In the genomic region with DNA sequence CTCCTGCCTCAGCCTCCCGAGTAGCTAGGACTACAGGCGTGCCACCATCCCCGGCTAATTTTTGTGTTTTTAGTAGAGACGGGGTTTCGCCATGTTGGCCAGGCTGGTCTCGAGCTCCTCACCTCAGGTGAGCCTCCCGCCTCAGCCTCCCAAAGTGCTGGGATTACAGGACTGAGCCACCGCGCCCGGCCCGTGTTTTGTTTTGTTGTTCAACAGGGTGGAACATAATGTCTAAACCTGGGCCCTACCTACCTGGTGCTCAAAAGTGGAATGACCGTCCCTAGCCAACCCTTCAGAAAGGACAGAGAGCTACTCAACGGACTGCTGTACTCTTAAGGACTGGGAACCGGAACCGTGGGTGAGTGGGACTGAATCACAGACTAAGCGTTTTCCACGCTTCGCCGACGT, we compare ENCODE assay signal across 8 cellular contexts. TPM values are rescaled to one million over a fixed set of nuclear protein-coding genes. Genes with fewer than 3 reads are reported as not detected.
DNase-seq lines count a peak whose midpoint lies in the region; FAIRE-seq and TF ChIP-seq lines count a peak whose summit lies in the region.

No MANE protein-coding gene starts in this region.

- FAIRE-seq in D721Med (lab: Jason Lieb, UNC), result no peak

- 0 out of 2 replicates have a peak, but pooled peaks cover 9% of the 10 kb centered on the region for H4K20me1 ChIP-seq in PC-9 (ENCODE audit: insufficient read depth)

- H3K4me3 ChIP-seq in GM08714 (ENCODE audit: low read length) (peak overlapping the region; percentile 51; the same call in 1 of the 2 replicates), PC-9 (peak overlapping the region; percentile 94), epithelial cell of proximal tubule (ENCODE audit: low read depth, low read length) (peak overlapping the region; percentile 97), ovary (peak overlapping the region; percentile 37)

- peaks cover 42% of the 10 kb centered on the region for H3K79me2 ChIP-seq in PC-9 (ENCODE audit: low read depth)

- POLR2A ChIA-PET in PC-9 (lab: Charles Lee; ENCODE audit: unreplicated experiment), result interaction anchor here (0.5 to 1.5 kb wide), 5 partner anchors 15 to 197 kb away, joined by 3 to 18 read pairs (median 4); a partner anchor contains a TSS

- TF ChIP-seq CTCF in PC-9 (conservative IDR thresholded peaks at IDR 0.05) (no peak), epithelial cell of proximal tubule (conservative IDR thresholded peaks at IDR 0.05; ENCODE audit: low read depth, low read length) (no peak), ovary (IDR thresholded peaks at IDR 0.05) (no peak), D721Med (IDR thresholded peaks at IDR 0.05; ENCODE audit: insufficient read depth, missing control alignments) (no peak)

- CTCF ChIA-PET in PC-9 (lab: Charles Lee), result interaction anchor here (0.6 to 1.6 kb wide), 3 partner anchors 26 to 60 kb away, joined by 3 to 7 read pairs (median 4); a partner anchor contains a TSS

- peaks cover 10% of the 10 kb centered on the region for H3F3A ChIP-seq in PC-9 (ENCODE audit: insufficient read depth, low read depth)

- H3K9me2 ChIP-seq in PC-9 (ENCODE audit: insufficient read depth), result no peaks in the 10 kb centered on the region

- intact Hi-C loops in PC-9 (cut with micrococcal nuclease; ENCODE audit: unreplicated experiment), result loop anchor here (1.0 kb wide), 3 partner anchors 16 to 89 kb away; no protein-coding TSS in a partner anchor
- intact Hi-C loops in ovary (cut with DNase I), result loop anchor here in 2 of 4 donors (2.0 to 10.0 kb wide), 3 partner anchors 25 to 65 kb away; a partner anchor contains a TSS

- BruUV-seq in PC-9 (replicated peaks; lab: Mats Ljungman, UMichigan), result TSS peak; percentile 90

- peak in 1 of 2 experiments; percentile 27 for DNase-seq in PC-9
- DNase-seq in epithelial cell of proximal tubule (ENCODE audit: low read depth), result no peak
- DNase-seq in ovary, result peak in 3 of 5 donors; percentile 29 to 49 (median 40)
- DNase-seq in central memory CD4-positive, alpha-beta T cell, result no peak
- no peak for DNase-seq in DMS114 treated with DMSO at 0.1 percent for 48 hours (lab: John Stamatoyannopoulos, UW; ENCODE audit: unreplicated experiment)
- no peak for DNase-seq in NCI-H1092 (lab: John Stamatoyannopoulos, UW)
- DNase-seq in D721Med (ENCODE audit: insufficient read length, low spot score), result no peak

- H3K4me1 ChIP-seq in PC-9 (replicated peaks; ENCODE audit: insufficient read depth), result peaks cover 19% of the 10 kb centered on the region
- peaks cover 14% of the 10 kb centered on the region for H3K4me1 ChIP-seq in ovary (ENCODE audit: insufficient read depth)

- H3K27ac ChIP-seq in PC-9 (no peak overlapping the region), ovary (peak overlapping the region; percentile 44 to 78)

- 50 to 58% (median 57%) methylated on average over 20 of the region's 20 CpGs for WGBS in ovary, 3 donors

- no peaks in the 10 kb centered on the region for H3K36me3 ChIP-seq in PC-9 (ENCODE audit: low read depth)
- no peaks in the 10 kb centered on the region for H3K36me3 ChIP-seq in ovary

- H3K9me3 ChIP-seq in PC-9 (ENCODE audit: insufficient read depth, low read depth), result no peaks in the 10 kb centered on the region
- H3K9me3 ChIP-seq in ovary, result no peaks in the 10 kb centered on the region

- H3K27me3 ChIP-seq in PC-9 (ENCODE audit: insufficient read depth, low read depth) (no peaks in the 10 kb centered on the region), ovary (no peaks in the 10 kb centered on the region)

- no peak for TF ChIP-seq POLR2A in ovary (IDR thresholded peaks at IDR 0.05)

- no peak for TF ChIP-seq EP300 in ovary (IDR thresholded peaks at IDR 0.05)

- peak overlapping the region; percentile 98 for H2AFZ ChIP-seq in PC-9

- peak overlapping the region; percentile 94 for H3K4me2 ChIP-seq in PC-9

RNA-seq across cellular contexts. Expression of a gene that starts 0.8 kb away (rescaled TPM):
- total RNA-seq in PC-9 (2021) (179 and 195 TPM in 2 replicates), epithelial cell of proximal tubule (105 and 118 TPM in 2 replicates), ovary (10 to 100 TPM; 15.9 to 31.0 (median 20.7) TPM)
- 10 to 100 TPM; 14.4 to 30.6 TPM for polyA plus RNA-seq in ovary

RNA-seq across cellular contexts. Expression of a gene that starts 11.7 kb away (rescaled TPM):
- 0.13 and 0.26 TPM in 2 replicates for total RNA-seq in PC-9 (2021)
- not detected in 2 replicates for total RNA-seq in epithelial cell of proximal tubule
- under 1 TPM in 3 of 7 donors, not detected in 4; 0.07 to 0.48 (median 0.15) TPM for total RNA-seq in ovary
- polyA plus RNA-seq in ovary, result not detected

RNA-seq across cellular contexts. Expression of a gene that starts 16.6 kb away (rescaled TPM):
- total RNA-seq in PC-9 (2021) (463 and 481 TPM in 2 replicates), epithelial cell of proximal tubule (174 and 293 TPM in 2 replicates), ovary (100 to 1,000 TPM in 5 of 7 donors, 10 to 100 TPM in 2; 50.6 to 256 (median 192) TPM)
- 100 to 1,000 TPM; 105 to 152 TPM for polyA plus RNA-seq in ovary

RNA-seq across cellular contexts. Expression of a gene that starts 22.2 kb away (rescaled TPM):
- 4.9 and 6.3 TPM in 2 replicates for total RNA-seq in PC-9 (2021)
- total RNA-seq in epithelial cell of proximal tubule, result 0.35 TPM in 1 of 2 replicates, not detected in the other
- total RNA-seq in ovary, result 10 to 100 TPM; 26.0 to 64.5 (median 36.0) TPM
- 10 to 100 TPM in 1 of 2 donors, 1 to 10 TPM in 1; 6.3 to 28.6 TPM for polyA plus RNA-seq in ovary

RNA-seq across cellular contexts. Expression of a gene that starts 26.2 kb away (rescaled TPM):
- 27.5 and 44.6 TPM in 2 replicates for total RNA-seq in PC-9 (2021)
- 62.3 and 63.2 TPM in 2 replicates for total RNA-seq in epithelial cell of proximal tubule
- total RNA-seq in ovary, result 10 to 100 TPM; 41.3 to 83.6 (median 66.6) TPM
- polyA plus RNA-seq in ovary, result 10 to 100 TPM; 13.9 to 63.3 TPM

Comparison
In these comparisons a context has a peak if more than half of its experiments do, and no peak if none do; other contexts are left out.
1. H3K4me3 ChIP-seq: peak in every context shown above with its lines; median percentile 97 in epithelial cell of proximal tubule; 94 in PC-9; 51 in GM08714; 37 in ovary.
2. DNase-seq: peak in ovary (3 of 5); none in epithelial cell of proximal tubule (single experiment), central memory CD4-positive, alpha-beta T cell (single experiment), DMS114 treated with DMSO at 0.1 percent for 48 hours (single experiment), NCI-H1092 (single experiment) and D721Med (single experiment).